In the genomic region with DNA sequence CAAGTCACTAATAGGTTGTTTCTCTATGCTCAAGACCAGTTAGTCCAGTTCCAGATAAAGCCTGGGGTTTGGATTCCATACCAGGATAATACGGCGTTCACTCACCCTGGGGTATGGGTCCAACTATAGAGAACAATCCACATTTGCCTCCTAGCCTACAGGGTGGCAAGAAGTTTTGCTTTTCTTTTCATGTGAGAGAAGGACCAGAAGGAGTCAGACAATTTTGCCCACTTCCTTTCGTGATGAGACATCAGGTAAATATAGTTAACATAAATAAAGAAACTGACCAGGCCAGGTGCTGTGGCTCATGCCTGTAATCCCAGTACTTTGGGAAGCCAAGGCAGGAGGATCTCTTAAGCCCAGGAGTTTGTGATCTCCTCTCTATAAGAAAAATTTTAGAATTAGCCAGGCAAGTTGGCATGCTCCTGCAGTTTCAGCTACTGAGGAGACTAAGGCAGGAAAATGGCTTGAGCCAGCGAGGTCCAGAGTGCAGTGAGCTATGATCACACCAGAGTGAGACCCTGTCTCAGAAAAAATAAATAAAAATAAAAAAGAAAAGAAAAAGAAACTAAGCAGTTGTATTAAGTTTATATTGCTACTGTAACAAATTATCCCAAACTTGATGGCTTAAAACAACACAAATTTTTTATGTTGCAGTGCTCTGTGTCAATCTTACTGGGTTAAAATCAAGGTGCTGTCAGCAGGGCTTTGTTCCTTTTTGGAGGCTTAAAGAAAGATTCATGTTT, we compare ENCODE assay signal across 8 cellular contexts. TPM values are rescaled to one million over a fixed set of nuclear protein-coding genes. Genes with fewer than 3 reads are reported as not detected.
A peak's percentile ranks its signal among the peaks of the same experiment; 100 is the strongest.
DNase-seq lines count a peak whose midpoint lies in the region; ATAC-seq, FAIRE-seq and TF ChIP-seq lines count a peak whose summit lies in the region.

No MANE protein-coding gene starts in this region.

- TF ChIP-seq CTCF in esophagus muscularis mucosa (IDR thresholded peaks at IDR 0.05), result no peak
- no peak for TF ChIP-seq CTCF in dorsolateral prefrontal cortex (IDR thresholded peaks at IDR 0.05 in 54 of 56, conservative IDR thresholded peaks at IDR 0.05 in 2 of 56; ENCODE audit: low read depth in 1 of 56, partially characterized antibody in 56 of 56)

- H3K4me1 ChIP-seq in esophagus muscularis mucosa, result peaks cover 0 to 4% (median 0%) of the 10 kb centered on the region in 4 donors

- intact Hi-C loops in esophagus muscularis mucosa (cut with DNase I), result loop anchor here (5.0 kb wide), 1 partner anchor 48 kb away; a partner anchor contains a TSS
- intact Hi-C loops in dorsolateral prefrontal cortex (cut with DNase I), result loop anchor here in 1 of 2 donors (10.0 kb wide), 1 partner anchor 195 kb away; a partner anchor contains a TSS

- no peak for TF ChIP-seq EP300 in esophagus muscularis mucosa (IDR thresholded peaks at IDR 0.05)

- H3K4me3 ChIP-seq in esophagus muscularis mucosa (no peak overlapping the region), dorsolateral prefrontal cortex (no peak overlapping the region)

- no peak overlapping the region for H3K27ac ChIP-seq in esophagus muscularis mucosa (replicated peaks in 1 of 4)
- H3K27ac ChIP-seq in dorsolateral prefrontal cortex, result no peak overlapping the region

- H3K9me3 ChIP-seq in esophagus muscularis mucosa, result no peaks in the 10 kb centered on the region

- TF ChIP-seq POLR2A in esophagus muscularis mucosa (IDR thresholded peaks at IDR 0.05; ENCODE audit: low read depth), result no peak

- H3K27me3 ChIP-seq in esophagus muscularis mucosa (no peaks in the 10 kb centered on the region), dorsolateral prefrontal cortex (no peaks in the 10 kb centered on the region)

- no peaks in the 10 kb centered on the region for H3K36me3 ChIP-seq in esophagus muscularis mucosa

- ATAC-seq in GM21528 (IDR thresholded peaks at IDR 0.05; ENCODE audit: low FRiP score, unreplicated experiment) (peak; percentile 59), HG03520 (IDR thresholded peaks at IDR 0.05; ENCODE audit: unreplicated experiment) (peak; percentile 65)

- FAIRE-seq in GM18507 (lab: Jason Lieb, UNC), result peak; percentile 95

- DNase-seq in GM18507 (ENCODE audit: extremely low spot score, insufficient read length, low read depth) (no peak), esophagus muscularis mucosa (ENCODE audit: extremely low spot score) (peak; percentile 26), dorsolateral prefrontal cortex (no peak), NCI-H345 treated with DMSO at 0.1 percent for 48 hours (lab: John Stamatoyannopoulos, UW; ENCODE audit: unreplicated experiment) (no peak), NCI-H1436 treated with DMSO at 0.1 percent for 48 hours (lab: John Stamatoyannopoulos, UW) (no peak)
- no peak for DNase-seq in activated effector memory CD4-positive, alpha-beta T cell treated with Interleukin-2 at 50 U/mL for 16 hours

- 93% methylated on average over 4 of the region's 4 CpGs for WGBS in esophagus muscularis mucosa

RNA-seq across cellular contexts. Expression of a gene that starts 7.5 kb away (rescaled TPM):
- total RNA-seq in esophagus muscularis mucosa, result 10 to 100 TPM; 53.0 to 73.6 (median 62.2) TPM
- total RNA-seq in dorsolateral prefrontal cortex, result 100 to 1,000 TPM in 119 of 120 experiments, 10 to 100 TPM in 1; 87.5 to 287 (median 217) TPM

RNA-seq across cellular contexts. Expression of a gene that starts 47.1 kb away (rescaled TPM):
- total RNA-seq in esophagus muscularis mucosa, result 10 to 100 TPM; 15.7 to 26.7 (median 17.7) TPM
- 10 to 100 TPM; 38.5 to 94.6 (median 64.7) TPM for total RNA-seq in dorsolateral prefrontal cortex
